ENCODE assay signal across 1 cellular context in the genomic region with DNA sequence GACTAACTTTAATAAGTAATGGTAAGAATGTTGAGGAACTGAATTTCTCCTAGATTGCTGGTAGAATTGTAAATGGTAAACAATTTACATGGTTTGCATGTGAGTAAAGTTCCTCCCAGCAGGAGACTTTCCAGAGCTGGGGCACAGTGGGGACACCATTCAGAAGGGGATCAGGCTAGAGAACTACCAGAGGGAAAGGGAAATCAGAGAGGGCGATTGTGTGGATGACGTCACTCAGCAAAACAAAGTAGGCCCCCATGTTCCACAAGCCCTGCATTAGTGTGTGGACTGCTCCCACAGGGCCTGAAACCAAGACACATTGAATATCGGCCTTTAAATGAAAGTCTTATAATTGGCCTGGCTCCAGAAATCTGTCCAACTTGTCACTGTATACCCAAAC.
TF ChIP-seq lines count a peak whose summit lies in the region.

No MANE protein-coding gene starts in this region.

TF ChIP-seq in HepG2, 621 proteins besides CTCF, POLR2A, EP300 and RAD21:
- peak; percentile 98 for TF ChIP-seq ATF7 (IDR thresholded peaks at IDR 0.05)
- no peak for TF ChIP-seq ATF7 (CRISPR knock-in tag; IDR thresholded peaks at IDR 0.05)
- TF ChIP-seq, protein P1, sequence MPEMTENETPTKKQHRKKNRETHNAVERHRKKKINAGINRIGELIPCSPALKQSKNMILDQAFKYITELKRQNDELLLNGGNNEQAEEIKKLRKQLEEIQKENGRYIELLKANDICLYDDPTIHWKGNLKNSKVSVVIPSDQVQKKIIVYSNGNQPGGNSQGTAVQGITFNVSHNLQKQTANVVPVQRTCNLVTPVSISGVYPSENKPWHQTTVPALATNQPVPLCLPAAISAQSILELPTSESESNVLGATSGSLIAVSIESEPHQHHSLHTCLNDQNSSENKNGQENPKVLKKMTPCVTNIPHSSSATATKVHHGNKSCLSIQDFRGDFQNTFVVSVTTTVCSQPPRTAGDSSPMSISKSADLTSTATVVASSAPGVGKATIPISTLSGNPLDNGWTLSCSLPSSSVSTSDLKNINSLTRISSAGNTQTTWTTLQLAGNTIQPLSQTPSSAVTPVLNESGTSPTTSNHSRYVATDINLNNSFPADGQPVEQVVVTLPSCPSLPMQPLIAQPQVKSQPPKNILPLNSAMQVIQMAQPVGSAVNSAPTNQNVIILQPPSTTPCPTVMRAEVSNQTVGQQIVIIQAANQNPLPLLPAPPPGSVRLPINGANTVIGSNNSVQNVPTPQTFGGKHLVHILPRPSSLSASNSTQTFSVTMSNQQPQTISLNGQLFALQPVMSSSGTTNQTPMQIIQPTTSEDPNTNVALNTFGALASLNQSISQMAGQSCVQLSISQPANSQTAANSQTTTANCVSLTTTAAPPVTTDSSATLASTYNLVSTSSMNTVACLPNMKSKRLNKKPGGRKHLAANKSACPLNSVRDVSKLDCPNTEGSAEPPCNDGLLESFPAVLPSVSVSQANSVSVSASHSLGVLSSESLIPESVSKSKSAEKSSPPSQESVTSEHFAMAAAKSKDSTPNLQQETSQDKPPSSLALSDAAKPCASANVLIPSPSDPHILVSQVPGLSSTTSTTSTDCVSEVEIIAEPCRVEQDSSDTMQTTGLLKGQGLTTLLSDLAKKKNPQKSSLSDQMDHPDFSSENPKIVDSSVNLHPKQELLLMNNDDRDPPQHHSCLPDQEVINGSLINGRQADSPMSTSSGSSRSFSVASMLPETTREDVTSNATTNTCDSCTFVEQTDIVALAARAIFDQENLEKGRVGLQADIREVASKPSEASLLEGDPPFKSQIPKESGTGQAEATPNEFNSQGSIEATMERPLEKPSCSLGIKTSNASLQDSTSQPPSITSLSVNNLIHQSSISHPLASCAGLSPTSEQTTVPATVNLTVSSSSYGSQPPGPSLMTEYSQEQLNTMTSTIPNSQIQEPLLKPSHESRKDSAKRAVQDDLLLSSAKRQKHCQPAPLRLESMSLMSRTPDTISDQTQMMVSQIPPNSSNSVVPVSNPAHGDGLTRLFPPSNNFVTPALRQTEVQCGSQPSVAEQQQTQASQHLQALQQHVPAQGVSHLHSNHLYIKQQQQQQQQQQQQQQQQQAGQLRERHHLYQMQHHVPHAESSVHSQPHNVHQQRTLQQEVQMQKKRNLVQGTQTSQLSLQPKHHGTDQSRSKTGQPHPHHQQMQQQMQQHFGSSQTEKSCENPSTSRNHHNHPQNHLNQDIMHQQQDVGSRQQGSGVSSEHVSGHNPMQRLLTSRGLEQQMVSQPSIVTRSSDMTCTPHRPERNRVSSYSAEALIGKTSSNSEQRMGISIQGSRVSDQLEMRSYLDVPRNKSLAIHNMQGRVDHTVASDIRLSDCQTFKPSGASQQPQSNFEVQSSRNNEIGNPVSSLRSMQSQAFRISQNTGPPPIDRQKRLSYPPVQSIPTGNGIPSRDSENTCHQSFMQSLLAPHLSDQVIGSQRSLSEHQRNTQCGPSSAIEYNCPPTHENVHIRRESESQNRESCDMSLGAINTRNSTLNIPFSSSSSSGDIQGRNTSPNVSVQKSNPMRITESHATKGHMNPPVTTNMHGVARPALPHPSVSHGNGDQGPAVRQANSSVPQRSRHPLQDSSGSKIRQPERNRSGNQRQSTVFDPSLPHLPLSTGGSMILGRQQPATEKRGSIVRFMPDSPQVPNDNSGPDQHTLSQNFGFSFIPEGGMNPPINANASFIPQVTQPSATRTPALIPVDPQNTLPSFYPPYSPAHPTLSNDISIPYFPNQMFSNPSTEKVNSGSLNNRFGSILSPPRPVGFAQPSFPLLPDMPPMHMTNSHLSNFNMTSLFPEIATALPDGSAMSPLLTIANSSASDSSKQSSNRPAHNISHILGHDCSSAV (CRISPR knock-in tag; IDR thresholded peaks at IDR 0.05; ENCODE audit: borderline replicate concordance), result no peak
- peak; percentile 95 for TF ChIP-seq CREB1 (IDR thresholded peaks at IDR 0.05)
- TF ChIP-seq CREB1 (CRISPR knock-in tag; IDR thresholded peaks at IDR 0.05), result no peak
